In genomic region chr20:53774487-53775203, GRCh38 we compare ENCODE assay signal across 10 cellular contexts.
DNase-seq lines count a peak whose midpoint lies in the region; ATAC-seq and TF ChIP-seq lines count a peak whose summit lies in the region.
"Had no signal": no experiment of that assay in that cellular context is flagged by ENCODE, and none has a peak within 500 bp of the region (broad histone marks: within the 10 kb centered on the region; RNA-seq: fewer than 3 reads in every experiment).

No MANE protein-coding gene starts in this region.

- H3K27ac Mint-ChIP-seq in CD4-positive, CD25-positive, alpha-beta regulatory T cell = peak overlapping the region in 2 of 3 donors; percentile 21 to 58
- peak overlapping the region; percentile 96 for H3K27ac Mint-ChIP-seq in osteocyte (ENCODE audit: unreplicated experiment)

- no peak overlapping the region for H3K4me3 ChIP-seq in CD4-positive, CD25-positive, alpha-beta regulatory T cell (ENCODE audit: low read depth, low read length)
- H3K4me3 ChIP-seq in esophagus (ENCODE audit: low read depth in 1 of 2, low read length in 2 of 2) = no peak overlapping the region

- no peaks in the 10 kb centered on the region for H3K36me3 ChIP-seq in CD4-positive, CD25-positive, alpha-beta regulatory T cell (ENCODE audit: control insufficient read depth, insufficient read depth, low read length)
- H3K36me3 ChIP-seq in esophagus (ENCODE audit: control insufficient read depth in 2 of 2, insufficient read depth in 2 of 2, low read length in 1 of 2) = no peaks in the 10 kb centered on the region

- no peak for ATAC-seq in CD4-positive, CD25-positive, alpha-beta regulatory T cell (ENCODE audit: low read depth in 2 of 2)

- H3K27me3 ChIP-seq in CD4-positive, CD25-positive, alpha-beta regulatory T cell (ENCODE audit: control insufficient read depth, insufficient read depth, low read length) = no peaks in the 10 kb centered on the region
- no peaks in the 10 kb centered on the region for H3K27me3 ChIP-seq in esophagus (ENCODE audit: control insufficient read depth in 1 of 2, insufficient read depth in 2 of 2, low read length in 2 of 2)

- no peaks in the 10 kb centered on the region for H3K36me3 Mint-ChIP-seq in CD4-positive, CD25-positive, alpha-beta regulatory T cell
- H3K36me3 Mint-ChIP-seq in osteocyte (ENCODE audit: unreplicated experiment) = no peaks in the 10 kb centered on the region
- H3K36me3 Mint-ChIP-seq: activated naive CD4-positive, alpha-beta T cell treated with anti-CD3 and anti-CD28 coated beads, Interleukin-2, amount 50 U/mL, for 72 hours had no signal

- 51 to 60% methylated on average over 9 of the region's 9 CpGs for WGBS in esophagus, 2 donors

- peaks cover 8% of the 10 kb centered on the region for H3K27me3 Mint-ChIP-seq in CD4-positive, CD25-positive, alpha-beta regulatory T cell
- H3K27me3 Mint-ChIP-seq in osteocyte (ENCODE audit: unreplicated experiment) = no peaks in the 10 kb centered on the region

- no peak for DNase-seq in CD4-positive, CD25-positive, alpha-beta regulatory T cell
- DNase-seq in RKO (ENCODE audit: low spot score) (peak; percentile 70), osteocyte (ENCODE audit: extremely low spot score, unreplicated experiment) (no peak), epidermal melanocyte (ENCODE audit: insufficient read length, low spot score) (no peak), NCI-H1436 treated with DMSO at 0.1 percent for 48 hours (lab: John Stamatoyannopoulos, UW) (no peak), hippocampal formation (lab: John Stamatoyannopoulos, UW) (no peak), anterior cingulate cortex (lab: John Stamatoyannopoulos, UW) (no peak)
- DNase-seq: KG1 had no signal

- no peaks in the 10 kb centered on the region for H3K4me1 Mint-ChIP-seq in CD4-positive, CD25-positive, alpha-beta regulatory T cell
- H3K4me1 Mint-ChIP-seq in osteocyte (ENCODE audit: unreplicated experiment) = peaks cover 44% of the 10 kb centered on the region

- H3K9me3 ChIP-seq in CD4-positive, CD25-positive, alpha-beta regulatory T cell (ENCODE audit: control insufficient read depth in 2 of 2, low read length in 2 of 2) = no peaks in the 10 kb centered on the region
- no peaks in the 10 kb centered on the region for H3K9me3 ChIP-seq in esophagus (ENCODE audit: control insufficient read depth in 2 of 2, insufficient read depth in 1 of 2, low read depth in 1 of 2, low read length in 1 of 2)

- no peak overlapping the region for H3K4me3 Mint-ChIP-seq in CD4-positive, CD25-positive, alpha-beta regulatory T cell
- no peak overlapping the region for H3K4me3 Mint-ChIP-seq in osteocyte (ENCODE audit: unreplicated experiment)

- H3K27ac ChIP-seq in CD4-positive, CD25-positive, alpha-beta regulatory T cell (ENCODE audit: insufficient read depth, low read length, poor library complexity, severe bottlenecking) = no peak overlapping the region
- H3K27ac ChIP-seq in esophagus (ENCODE audit: low read depth in 2 of 2, low read length in 1 of 2) = peak overlapping the region; percentile 21 to 29

- TF ChIP-seq CTCF in osteocyte (IDR thresholded peaks at IDR 0.05) = no peak

- H3K9me3 Mint-ChIP-seq in CD4-positive, CD25-positive, alpha-beta regulatory T cell = no peaks in the 10 kb centered on the region
- H3K9me3 Mint-ChIP-seq in osteocyte (ENCODE audit: unreplicated experiment) = no peaks in the 10 kb centered on the region
- H3K9me3 Mint-ChIP-seq: activated naive CD4-positive, alpha-beta T cell treated with anti-CD3 and anti-CD28 coated beads, Interleukin-2, amount 50 U/mL, for 72 hours had no signal

- H3K4me1 ChIP-seq in CD4-positive, CD25-positive, alpha-beta regulatory T cell (ENCODE audit: control insufficient read depth, insufficient read depth, low read length, poor library complexity, severe bottlenecking) = no peaks in the 10 kb centered on the region
- H3K4me1 ChIP-seq in esophagus (ENCODE audit: control insufficient read depth in 2 of 2, insufficient read depth in 2 of 2, low read length in 1 of 2) = no peaks in the 10 kb centered on the region
